In the genomic region with DNA sequence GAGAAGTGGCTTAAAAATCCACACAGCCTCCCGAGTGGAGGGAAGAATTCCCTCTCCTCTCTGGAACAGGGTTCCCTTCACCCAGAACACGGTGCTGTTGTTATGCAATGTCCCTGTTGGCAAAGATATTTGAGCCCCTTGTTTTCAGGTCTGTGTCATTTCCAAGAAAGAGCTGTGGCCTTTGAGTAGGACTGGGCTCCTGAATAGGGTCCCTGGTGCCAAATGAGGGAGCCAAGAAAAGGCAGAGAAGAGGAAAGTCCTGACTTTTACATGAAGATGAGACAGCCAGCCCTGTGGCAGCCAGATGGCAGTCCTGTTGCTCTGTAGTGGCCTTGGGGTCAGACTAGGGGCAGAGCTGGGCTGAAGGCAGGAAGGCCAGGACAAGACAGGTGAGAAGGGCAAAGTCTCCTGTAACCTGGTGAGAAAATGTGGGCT, we compare ENCODE assay signal across 18 cellular contexts. TPM values are rescaled to one million over a fixed set of nuclear protein-coding genes. Genes with fewer than 3 reads are reported as not detected.
DNase-seq lines count a peak whose midpoint lies in the region; ATAC-seq, FAIRE-seq and TF ChIP-seq lines count a peak whose summit lies in the region.
"Had no signal": no experiment of that assay in that cellular context is flagged by ENCODE, and none has a peak within 500 bp of the region (broad histone marks: within the 10 kb centered on the region; RNA-seq: fewer than 3 reads in every experiment).

No MANE protein-coding gene starts in this region.

- H3K4me3 Mint-ChIP-seq in H9, result no peak overlapping the region
- H3K4me3 Mint-ChIP-seq: activated CD4-positive, alpha-beta memory T cell treated with anti-CD3 and anti-CD28 coated beads for 36 hours; activated T-helper 17 cell treated with anti-CD3 and anti-CD28 coated beads, Interleukin-2, amount 50 U/mL, for 72 hours; effector memory CD8-positive, alpha-beta T cell; HFFc6; neural crest cell had no signal

- H2BK5ac ChIP-seq in H9 (ENCODE audit: insufficient read length, low read length), result no peak overlapping the region

- H3K4me1 ChIP-seq in H9 (ENCODE audit: insufficient read depth, low read length), result no peaks in the 10 kb centered on the region
- H3K4me1 ChIP-seq in keratinocyte (ENCODE audit: control insufficient read depth, extremely low read depth, insufficient read depth, low read length), result peaks cover 20% of the 10 kb centered on the region
- H3K4me1 ChIP-seq in HAP-1, result no peaks in the 10 kb centered on the region
- H3K4me1 ChIP-seq: BE2C had no signal

- no peak for TF ChIP-seq CTCF in H9 (conservative IDR thresholded peaks at IDR 0.05)
- peak in 1 of 3 experiments; percentile 1 for TF ChIP-seq CTCF in keratinocyte (optimal IDR thresholded peaks at IDR 0.05 in 1 of 3, IDR thresholded peaks at IDR 0.05 in 1 of 3, conservative IDR thresholded peaks at IDR 0.05 in 1 of 3; ENCODE audit: extremely low read depth in 1 of 3, insufficient read depth in 2 of 3, low read length in 3 of 3)

- no peak overlapping the region for H2BK20ac ChIP-seq in H9 (ENCODE audit: low read depth, low read length, poor library complexity, severe bottlenecking)

- no peak overlapping the region for H3K18ac ChIP-seq in H9 (ENCODE audit: insufficient read length, low read depth, low read length)

- H2BK15ac ChIP-seq in H9 (ENCODE audit: low read depth, low read length), result no peak overlapping the region

- H4K91ac ChIP-seq in H9 (ENCODE audit: insufficient read length, low read depth, low read length), result no peak overlapping the region

- no peaks in the 10 kb centered on the region for H3K9me3 Mint-ChIP-seq in H9
- H3K9me3 Mint-ChIP-seq: activated CD4-positive, alpha-beta memory T cell treated with anti-CD3 and anti-CD28 coated beads for 36 hours; activated T-helper 17 cell treated with anti-CD3 and anti-CD28 coated beads, Interleukin-2, amount 50 U/mL, for 72 hours; effector memory CD8-positive, alpha-beta T cell; HFFc6; neural crest cell had no signal

- H2BK12ac ChIP-seq in H9 (ENCODE audit: insufficient read length, low read depth, low read length), result no peak overlapping the region

- ATAC-seq in sciatic nerve, result peak; percentile 87
- ATAC-seq in HG02885 (IDR thresholded peaks at IDR 0.05; ENCODE audit: poor library complexity, unreplicated experiment), result no peak
- ATAC-seq: activated T-helper 17 cell treated with anti-CD3 and anti-CD28 coated beads, Interleukin-2, amount 50 U/mL, for 72 hours; effector memory CD8-positive, alpha-beta T cell had no signal

- no peaks in the 10 kb centered on the region for H3K9me1 ChIP-seq in keratinocyte (ENCODE audit: control insufficient read depth, extremely low read depth, insufficient read depth, low read length)

- H3K36me3 ChIP-seq in keratinocyte (ENCODE audit: control insufficient read depth in 2 of 2, extremely low read depth in 1 of 2, insufficient read depth in 2 of 2, low read length in 2 of 2) (no peaks in the 10 kb centered on the region), HAP-1 (replicated peaks) (no peaks in the 10 kb centered on the region)
- H3K36me3 ChIP-seq: BE2C had no signal

- no CpG with 5 or more reads among the region's 2 CpGs for WGBS in H9 (ENCODE audit: extremely low coverage, insufficient read length, low lambda C conversion rate)

- no peak overlapping the region for H4K8ac ChIP-seq in H9 (replicated peaks; ENCODE audit: insufficient read length, low read depth, low read length)

- no peak overlapping the region for H2BK120ac ChIP-seq in H9 (ENCODE audit: low read depth, low read length, poor library complexity, severe bottlenecking)

- no peaks in the 10 kb centered on the region for H3K36me3 Mint-ChIP-seq in H9 (ENCODE audit: insufficient read depth in 1 of 3, low read depth in 3 of 3)
- H3K36me3 Mint-ChIP-seq: activated CD4-positive, alpha-beta memory T cell treated with anti-CD3 and anti-CD28 coated beads for 36 hours had no signal

- no peak overlapping the region for H3K9ac ChIP-seq in H9 (ENCODE audit: extremely low read depth, insufficient read length, low read length)
- no peak overlapping the region for H3K9ac ChIP-seq in keratinocyte (ENCODE audit: control insufficient read depth, extremely low read depth, insufficient read depth, low read length)

- H3K4ac ChIP-seq in H9 (ENCODE audit: low read depth, low read length), result no peak overlapping the region

- H2AFZ ChIP-seq in H9 (ENCODE audit: low read length) (no peak overlapping the region), keratinocyte (ENCODE audit: control insufficient read depth, low read length) (no peak overlapping the region)

- peaks cover 18 to 20% of the 10 kb centered on the region in 2 experiments for H3K4me1 Mint-ChIP-seq in H9
- H3K4me1 Mint-ChIP-seq: activated T-helper 17 cell treated with anti-CD3 and anti-CD28 coated beads, Interleukin-2, amount 50 U/mL, for 72 hours; neural crest cell had no signal

- peaks cover 8% of the 10 kb centered on the region; the same call in 1 of the 2 replicates for H3K27me3 Mint-ChIP-seq in H9 (ENCODE audit: low read depth)

- H3K56ac ChIP-seq in H9 (ENCODE audit: insufficient read length, low read depth, low read length), result no peak overlapping the region

- in situ Hi-C loops in HAP-1 (cut with MboI; ENCODE audit: low sequenced_read_pairs), result no loop called here

- no peak overlapping the region for H3K27ac ChIP-seq in H9 (ENCODE audit: insufficient read length, low read depth, low read length)
- no peak overlapping the region for H3K27ac ChIP-seq in keratinocyte (ENCODE audit: control insufficient read depth, insufficient read depth, low read length)

- H3K27ac Mint-ChIP-seq in H9, result peak overlapping the region in 1 of 3 experiments; percentile 94; a peak in 2 of 7 replicates
- H3K27ac Mint-ChIP-seq: activated CD4-positive, alpha-beta memory T cell treated with anti-CD3 and anti-CD28 coated beads for 36 hours; activated T-helper 17 cell treated with anti-CD3 and anti-CD28 coated beads, Interleukin-2, amount 50 U/mL, for 72 hours; effector memory CD8-positive, alpha-beta T cell; HFFc6 had no signal

- H3K79me1 ChIP-seq in H9 (ENCODE audit: insufficient read depth, low read depth, low read length, poor library complexity, severe bottlenecking), result no peaks in the 10 kb centered on the region

- H3K4me3 ChIP-seq in keratinocyte (ENCODE audit: control insufficient read depth in 2 of 3, extremely low read depth in 1 of 3, insufficient read depth in 2 of 3, low read depth in 1 of 3, low read length in 3 of 3), result no peak overlapping the region
- H3K4me3 ChIP-seq in HAP-1, result no peak overlapping the region

- no peak overlapping the region for H2AK5ac ChIP-seq in H9 (ENCODE audit: insufficient read length, low read length)

- H3K9me3 ChIP-seq in H9 (ENCODE audit: control insufficient read depth, low read depth, low read length), result no peaks in the 10 kb centered on the region
- H3K9me3 ChIP-seq in keratinocyte (ENCODE audit: control insufficient read depth, low read depth, low read length), result no peaks in the 10 kb centered on the region
- H3K9me3 ChIP-seq in HAP-1, result no peaks in the 10 kb centered on the region
- H3K9me3 ChIP-seq: BE2C had no signal

- H3K23me2 ChIP-seq in H9 (ENCODE audit: insufficient read length, low read depth, low read length, poor library complexity, severe bottlenecking), result no peaks in the 10 kb centered on the region

- H3K4me2 ChIP-seq in H9 (ENCODE audit: insufficient read depth, insufficient read length, low read length) (no peak overlapping the region), keratinocyte (ENCODE audit: control insufficient read depth, extremely low read depth, insufficient read depth, low read depth, low read length) (peak overlapping the region; percentile 42)

- no peaks in the 10 kb centered on the region for H3K27me3 ChIP-seq in H9 (ENCODE audit: insufficient read depth, low read length)
- no peaks in the 10 kb centered on the region for H3K27me3 ChIP-seq in keratinocyte (ENCODE audit: control insufficient read depth, extremely low read depth, insufficient read depth, low read length)
- H3K27me3 ChIP-seq in HAP-1 (ENCODE audit: low read depth), result no peaks in the 10 kb centered on the region
- H3K27me3 ChIP-seq: BE2C had no signal

- H4K5ac ChIP-seq in H9 (ENCODE audit: insufficient read length, low read depth, low read length), result no peak overlapping the region

- dilution Hi-C loops in keratinocyte (cut with MboI; ENCODE audit: extremely low pct_ligation_motif_present, low sequenced_read_pairs), result no loop called here

- DNase-seq in H9 (peak; percentile 57), astrocyte of the hippocampus (ENCODE audit: low read depth, low spot score) (peak; percentile 21), keratinocyte (ENCODE audit: low read depth, low spot score) (no peak), sciatic nerve (ENCODE audit: low spot score) (no peak), HAP-1 (ENCODE audit: low spot score in 2 of 2) (no peak), OCI-M1 (lab: John Stamatoyannopoulos, UW) (no peak)
- no peak for DNase-seq in activated CD8-positive, alpha-beta memory T cell treated with anti-CD3 and anti-CD28 coated beads for 24 hours
- DNase-seq: effector memory CD8-positive, alpha-beta T cell; HFFc6; NCI-H2081 treated with DMSO at 0.1 percent for 48 hours; SIG-M5; stimulated activated CD4-positive, alpha-beta T cell treated with anti-CD3 and anti-CD28 coated beads, Interleukin-12 subunit alpha, Interleukin-12 subunit beta, amount 100 ng/mL, for 4 hours had no signal

- H3K14ac ChIP-seq in H9 (ENCODE audit: insufficient read depth, low read length), result no peak overlapping the region

- no peak overlapping the region for H3T11ph ChIP-seq in H9 (ENCODE audit: low read length)

- intact Hi-C loops in sciatic nerve (cut with DNase I), result no loop called here

- no peaks in the 10 kb centered on the region for H4K20me1 ChIP-seq in H9 (ENCODE audit: control insufficient read depth, insufficient read depth, insufficient read length)
- H4K20me1 ChIP-seq in keratinocyte (ENCODE audit: control insufficient read depth, extremely low read depth, insufficient read depth, low read length), result no peaks in the 10 kb centered on the region

- FAIRE-seq in keratinocyte (lab: Jason Lieb, UNC), result no peak

- no peaks in the 10 kb centered on the region for H3K79me2 ChIP-seq in H9 (ENCODE audit: insufficient read depth, low read length)
- no peaks in the 10 kb centered on the region for H3K79me2 ChIP-seq in keratinocyte (ENCODE audit: control insufficient read depth, insufficient read depth, low read length)

- H3K23ac ChIP-seq in H9 (ENCODE audit: insufficient read length, low read depth, low read length), result no peak overlapping the region

RNA-seq across cellular contexts. Expression of a gene that starts 51.2 kb away (rescaled TPM):
- total RNA-seq in H9 (2021) (not detected in 2 replicates), sciatic nerve (not detected)
- not detected in 3 replicates for polyA plus RNA-seq in keratinocyte
- not detected for polyA plus RNA-seq in keratinocyte (2011; ENCODE audit: low read depth)
- polyA plus RNA-seq in keratinocyte (2011; cell fraction: cytosol; rRNA removed), result not detected in 2 replicates
- polyA plus RNA-seq in keratinocyte (2011; cell fraction: nucleus; rRNA removed), result not detected in 2 replicates
- not detected in 2 replicates for polyA plus RNA-seq in keratinocyte (2012; ENCODE audit: low replicate concordance)
- polyA minus RNA-seq in keratinocyte, result not detected in 3 replicates
- not detected for polyA minus RNA-seq in keratinocyte (2011; cell fraction: cytosol; rRNA and poly(A)+ RNA removed)
- not detected in 2 replicates for polyA minus RNA-seq in keratinocyte (2011; cell fraction: nucleus; rRNA and poly(A)+ RNA removed)
- total RNA-seq: activated CD4-positive, alpha-beta memory T cell treated with anti-CD3 and anti-CD28 coated beads for 36 hours; activated T-helper 17 cell treated with anti-CD3 and anti-CD28 coated beads, Interleukin-2, amount 50 U/mL, for 72 hours; glomerular endothelial cell; HFFc6; neural crest cell had no signal

RNA-seq across cellular contexts. Expression of a gene that starts 56.1 kb away (rescaled TPM):
- not detected in 2 replicates for total RNA-seq in H9 (2021)
- 64.1 to 74.7 TPM (median 64.2 TPM) in 3 replicates for polyA plus RNA-seq in keratinocyte
- polyA plus RNA-seq in keratinocyte (2011; ENCODE audit: low read depth), result 166 TPM
- 35.4 and 44.1 TPM in 2 replicates for polyA plus RNA-seq in keratinocyte (2011; cell fraction: cytosol; rRNA removed)
- 63.4 and 73.7 TPM in 2 replicates for polyA plus RNA-seq in keratinocyte (2011; cell fraction: nucleus; rRNA removed)
- 46.1 and 56.5 TPM in 2 replicates for polyA plus RNA-seq in keratinocyte (2012; ENCODE audit: low replicate concordance)
- 159 to 232 TPM (median 215 TPM) in 3 replicates for polyA minus RNA-seq in keratinocyte
- 70.0 TPM for polyA minus RNA-seq in keratinocyte (2011; cell fraction: cytosol; rRNA and poly(A)+ RNA removed)
- 73.6 and 104 TPM in 2 replicates for polyA minus RNA-seq in keratinocyte (2011; cell fraction: nucleus; rRNA and poly(A)+ RNA removed)
- total RNA-seq in sciatic nerve, result 0.18 TPM
- total RNA-seq: activated CD4-positive, alpha-beta memory T cell treated with anti-CD3 and anti-CD28 coated beads for 36 hours; glomerular endothelial cell; neural crest cell had no signal

Comparison
In these comparisons a context has a peak if more than half of its experiments do, and no peak if none do; other contexts are left out.
1. DNase-seq: peak in H9 (single experiment) and astrocyte of the hippocampus (single experiment); none in keratinocyte (single experiment), sciatic nerve (single experiment), activated CD8-positive, alpha-beta memory T cell treated with anti-CD3 and anti-CD28 coated beads for 24 hours (single experiment), HAP-1 (0 of 2) and OCI-M1 (single experiment).